ENCODE assay signal across 8 cellular contexts in the genomic region with DNA sequence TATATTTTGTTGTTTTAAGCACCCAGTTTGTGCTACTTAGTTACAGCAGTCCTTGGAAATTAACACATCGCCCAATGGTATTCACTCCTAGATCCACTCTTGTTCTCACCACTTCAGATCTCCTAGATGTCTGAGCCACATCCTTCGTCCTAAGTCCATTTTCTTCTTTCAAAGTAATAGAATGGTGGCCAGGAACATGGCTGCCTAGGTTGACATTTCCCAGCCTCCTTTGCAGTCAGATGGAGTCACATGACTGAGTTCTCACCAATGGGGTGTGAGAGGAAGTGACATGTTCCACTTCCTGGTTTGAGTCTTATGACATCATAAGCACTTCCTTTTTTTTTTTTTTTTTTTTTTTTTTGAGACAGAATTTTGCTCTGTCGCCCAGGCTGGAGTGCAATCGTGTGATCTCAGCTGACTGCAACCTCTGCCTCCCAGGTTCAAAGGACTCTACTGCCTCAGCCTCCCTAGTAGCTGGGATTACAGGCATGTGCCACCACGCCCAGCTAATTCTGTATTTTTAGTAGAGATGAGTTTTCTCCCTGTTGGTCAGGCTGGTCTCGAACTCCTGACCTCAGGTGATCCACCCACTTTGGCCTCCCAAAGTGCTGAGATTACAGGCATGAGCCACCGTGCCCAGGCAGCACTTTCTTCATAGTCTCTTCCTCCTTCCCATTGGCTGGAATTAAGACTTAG.
DNase-seq lines count a peak whose midpoint lies in the region; ATAC-seq, FAIRE-seq and TF ChIP-seq lines count a peak whose summit lies in the region.
"Not testable (repeated sequence)": the region's sequence is repeated elsewhere in the genome, so short reads cannot be mapped to it uniquely, and the experiment has no call there.

No MANE protein-coding gene starts in this region.

- POLR2A ChIA-PET in activated CD4-positive, alpha-beta T cell treated with anti-CD3 and anti-CD28 coated beads, Interleukin-2, amount 10 ng/mL, durations not matched to agents 7 days and 5 days (lab: Charles Lee) = not testable (repeated sequence)
- POLR2A ChIA-PET in GM12878 (lab: Charles Lee) = interaction anchor here (0.6 kb wide), 1 partner anchor 10 kb away, joined by 8 read pairs; no protein-coding TSS in a partner anchor

- BruUV-seq in GM12878 (replicated peaks; lab: Mats Ljungman, UMichigan) = not testable (repeated sequence)

- H3K4me1 Mint-ChIP-seq in activated CD4-positive, alpha-beta T cell treated with anti-CD3 and anti-CD28 coated beads, Interleukin-2, amount 10 ng/mL, durations not matched to agents 7 days and 5 days = not testable (repeated sequence)

- H3K79me2 ChIP-seq in GM12878 (ENCODE audit: control insufficient read depth, insufficient read depth, low read length) = not testable (repeated sequence)

- H3K4me1 ChIP-seq in GM12878 (ENCODE audit: control insufficient read depth, insufficient read depth, low read length) = not testable (repeated sequence)

- H2AFZ ChIP-seq in GM12878 (ENCODE audit: control insufficient read depth, low read depth, low read length) = not testable (repeated sequence)

- in situ Hi-C loops in GM12878 (cut with MboI) = not testable (repeated sequence)

- not testable (repeated sequence) for H3K4me3 Mint-ChIP-seq in activated CD4-positive, alpha-beta T cell treated with anti-CD3 and anti-CD28 coated beads, Interleukin-2, amount 10 ng/mL, durations not matched to agents 7 days and 5 days

- H4K20me1 ChIP-seq in GM12878 (ENCODE audit: control insufficient read depth, insufficient read depth) = not testable (repeated sequence)

- intact Hi-C loops in GM12878 (cut with micrococcal nuclease; ENCODE audit: unreplicated experiment) = not testable (repeated sequence)

- DNase-seq in COR-L47 (lab: John Stamatoyannopoulos, UW) (peak; percentile 15), HT-29 (ENCODE audit: low spot score) (peak; percentile 7), NCI-H2171 (lab: John Stamatoyannopoulos, UW) (peak; percentile 92), SK-N-MC (ENCODE audit: low read depth, low spot score) (peak; percentile 14), GM12878 (ENCODE audit: low read depth, low spot score) (peak; percentile 30)
- peak; percentile 47 for DNase-seq in activated CD4-positive, alpha-beta T cell treated with anti-CD3 and anti-CD28 coated beads, Interleukin-2, amount 10 ng/mL, durations not matched to agents 7 days and 5 days
- peak in 2 of 3 donors; percentile 8 to 11 for DNase-seq in stimulated activated CD4-positive, alpha-beta T cell treated with anti-CD3 and anti-CD28 coated beads, TNF-alpha, amount 100 ng/mL, for 48 hours (ENCODE audit: low read depth in 3 of 3)

- RAD21 ChIA-PET in GM12878 (lab: Charles Lee; ENCODE audit: unreplicated experiment) = not testable (repeated sequence)

- not testable (repeated sequence) for H3K36me3 Mint-ChIP-seq in activated CD4-positive, alpha-beta T cell treated with anti-CD3 and anti-CD28 coated beads, Interleukin-2, amount 10 ng/mL, durations not matched to agents 7 days and 5 days (ENCODE audit: low read depth)

- H3K36me3 ChIP-seq in SK-N-MC (ENCODE audit: insufficient read depth, low read length); GM12878 (ENCODE audit: control insufficient read depth in 2 of 2, insufficient read depth in 2 of 2, low read length in 1 of 2): not testable (repeated sequence)

- CTCF ChIA-PET in activated CD4-positive, alpha-beta T cell treated with anti-CD3 and anti-CD28 coated beads, Interleukin-2, amount 10 ng/mL, durations not matched to agents 7 days and 5 days (lab: Charles Lee); GM12878 (lab: Yijun Ruan, JAX): not testable (repeated sequence)

- TF ChIP-seq CTCF in GM12878 (IDR thresholded peaks at IDR 0.05 in 2 of 3, conservative IDR thresholded peaks at IDR 0.05 in 1 of 3; ENCODE audit: control insufficient read depth in 2 of 3, extremely low read depth in 1 of 3, insufficient read depth in 1 of 3, low read depth in 3 of 3, low read length in 3 of 3) = not testable (repeated sequence)

- 52% methylated on average over 6 of the region's 7 CpGs for WGBS in GM12878 (ENCODE audit: insufficient coverage, insufficient replicate concordance, low lambda C conversion rate, missing lambda C conversion rate)

- 0 out of 2 replicates have a peak overlapping the region, but pooled peaks have one; percentile 1 for H3K27ac ChIP-seq in SK-N-MC
- H3K27ac ChIP-seq in GM12878 (ENCODE audit: control insufficient read depth, insufficient read depth) = not testable (repeated sequence)

- H3K9me3 Mint-ChIP-seq in activated CD4-positive, alpha-beta T cell treated with anti-CD3 and anti-CD28 coated beads, Interleukin-2, amount 10 ng/mL, durations not matched to agents 7 days and 5 days = peaks cover 14% of the 10 kb centered on the region

- TF ChIP-seq RAD21 in GM12878 (IDR thresholded peaks at IDR 0.05; ENCODE audit: insufficient read depth, low read depth, low read length) = not testable (repeated sequence)

- ATAC-seq in GM12878 = not testable (repeated sequence)

- FAIRE-seq in GM12878 (lab: Jason Lieb, UNC) = not testable (repeated sequence)

- not testable (repeated sequence) for TF ChIP-seq POLR2A in GM12878 (IDR thresholded peaks at IDR 0.05; ENCODE audit: low read depth, low read length)

- H3K4me2 ChIP-seq in GM12878 (ENCODE audit: control insufficient read depth, insufficient read depth) = not testable (repeated sequence)

- not testable (repeated sequence) for H3K9me3 ChIP-seq in SK-N-MC (ENCODE audit: low read depth, low read length); GM12878 (replicated peaks; ENCODE audit: control insufficient read depth, insufficient read depth, low read length); iPS-18c (ENCODE audit: control insufficient read depth, insufficient read depth, low read length)

- not testable (repeated sequence) for H3K27ac Mint-ChIP-seq in activated CD4-positive, alpha-beta T cell treated with anti-CD3 and anti-CD28 coated beads, Interleukin-2, amount 10 ng/mL, durations not matched to agents 7 days and 5 days

- not testable (repeated sequence) for H3K9ac ChIP-seq in SK-N-MC (ENCODE audit: insufficient read length); GM12878 (ENCODE audit: control insufficient read depth, insufficient read depth, low read length)

- not testable (repeated sequence) for H3K27me3 ChIP-seq in GM12878 (replicated peaks in 1 of 2; ENCODE audit: control insufficient read depth in 2 of 2, insufficient read depth in 2 of 2, low read length in 1 of 2)

- H3K4me3 ChIP-seq in SK-N-MC, GM12878: not testable (repeated sequence)
- peak overlapping the region; percentile 29; the same call in 1 of the 2 replicates for H3K4me3 ChIP-seq in iPS-18c (ENCODE audit: insufficient read depth, low read depth, low read length)

- not testable (repeated sequence) for TF ChIP-seq EP300 in GM12878 (IDR thresholded peaks at IDR 0.05; ENCODE audit: borderline replicate concordance in 1 of 2, control insufficient read depth in 1 of 2, low read depth in 2 of 2, low read length in 2 of 2)

- SMC1A ChIA-PET in GM12878 (lab: Charles Lee; ENCODE audit: uncharacterized antibody, unreplicated experiment) = not testable (repeated sequence)

- not testable (repeated sequence) for H3K27me3 Mint-ChIP-seq in activated CD4-positive, alpha-beta T cell treated with anti-CD3 and anti-CD28 coated beads, Interleukin-2, amount 10 ng/mL, durations not matched to agents 7 days and 5 days

TF ChIP-seq in GM12878, 131 proteins besides CTCF, POLR2A, EP300 and RAD21:
- TF ChIP-seq, protein P1, sequence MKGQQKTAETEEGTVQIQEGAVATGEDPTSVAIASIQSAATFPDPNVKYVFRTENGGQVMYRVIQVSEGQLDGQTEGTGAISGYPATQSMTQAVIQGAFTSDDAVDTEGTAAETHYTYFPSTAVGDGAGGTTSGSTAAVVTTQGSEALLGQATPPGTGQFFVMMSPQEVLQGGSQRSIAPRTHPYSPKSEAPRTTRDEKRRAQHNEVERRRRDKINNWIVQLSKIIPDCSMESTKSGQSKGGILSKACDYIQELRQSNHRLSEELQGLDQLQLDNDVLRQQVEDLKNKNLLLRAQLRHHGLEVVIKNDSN (IDR thresholded peaks at IDR 0.05; ENCODE audit: borderline replicate concordance, extremely low read length, insufficient read depth, low read depth, low read length) = peak; percentile 10
- TF ChIP-seq YY1 (IDR thresholded peaks at IDR 0.05; ENCODE audit: low read depth, low read length) (peak; percentile 90), SPI1 (IDR thresholded peaks at IDR 0.05; ENCODE audit: borderline replicate concordance, insufficient read depth, low read depth, low read length) (peak; percentile 55; the same call in 1 of the 2 replicates), CREM (IDR thresholded peaks at IDR 0.05; ENCODE audit: low read depth) (0 out of 2 replicates have a peak, but pooled peaks have one; percentile 14), CREB1 (IDR thresholded peaks at IDR 0.05; ENCODE audit: low read depth) (peak; percentile 70), GABPA (IDR thresholded peaks at IDR 0.05; ENCODE audit: low read depth) (peak; percentile 82), ATF7 (IDR thresholded peaks at IDR 0.05; ENCODE audit: low read depth) (peak; percentile 71; the same call in 1 of the 2 replicates)

Comparison
In these comparisons a context has a peak if more than half of its experiments do, and no peak if none do; other contexts are left out.
1. DNase-seq: peak in every context shown above with its lines; median percentile 92 in NCI-H2171; 47 in activated CD4-positive, alpha-beta T cell treated with anti-CD3 and anti-CD28 coated beads, Interleukin-2, amount 10 ng/mL, durations not matched to agents 7 days and 5 days; 30 in GM12878; 15 in COR-L47; 14 in SK-N-MC; 10 in stimulated activated CD4-positive, alpha-beta T cell treated with anti-CD3 and anti-CD28 coated beads, TNF-alpha, amount 100 ng/mL, for 48 hours; 7 in HT-29.